8 cellular contexts compared by ENCODE assay signal in the genomic region with DNA sequence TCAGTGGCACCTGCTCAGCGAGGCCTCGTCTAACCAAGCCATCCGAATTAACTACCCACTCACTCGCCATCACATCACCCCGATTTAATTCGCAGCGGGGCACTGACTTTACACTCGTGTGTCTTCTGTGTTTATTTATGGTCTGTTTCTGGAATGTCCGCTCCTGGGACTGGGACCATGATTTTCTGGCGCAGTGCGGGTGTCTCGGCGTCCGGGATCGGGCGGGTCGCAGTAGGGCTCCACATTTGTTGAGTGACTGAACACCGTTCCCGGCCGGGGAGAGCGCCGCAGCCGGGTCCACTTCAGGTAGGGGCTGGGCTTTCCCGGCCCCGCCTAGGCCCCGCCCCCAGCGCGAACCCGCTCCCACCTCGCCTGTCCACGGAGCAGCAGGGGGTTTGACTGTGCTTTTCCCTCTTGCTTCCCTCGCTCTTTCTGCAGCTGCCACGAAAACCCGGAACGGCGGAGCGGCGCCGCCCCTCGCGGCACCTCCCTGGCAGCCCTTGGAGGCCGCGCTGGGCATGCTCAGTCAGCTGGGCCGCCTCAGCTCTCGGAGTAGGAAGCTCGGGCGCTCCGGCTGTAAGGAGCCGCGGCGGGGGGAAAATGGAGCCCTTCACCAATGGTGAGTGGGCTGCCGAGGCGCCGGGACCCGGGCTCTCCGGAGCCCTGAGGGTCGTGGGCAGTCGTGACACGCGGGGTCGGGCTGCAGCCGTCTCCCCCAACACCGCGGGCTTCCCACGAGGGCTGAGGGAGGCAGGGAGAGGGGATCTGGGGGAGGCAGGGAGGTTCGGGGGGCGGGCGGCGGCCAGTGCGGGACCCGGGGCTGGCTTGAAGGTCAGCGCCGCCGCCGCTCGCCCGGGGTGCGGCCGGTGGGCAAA. TPM values are rescaled to one million over a fixed set of nuclear protein-coding genes. Genes with fewer than 3 reads are reported as not detected.
DNase-seq lines count a peak whose midpoint lies in the region; ATAC-seq and TF ChIP-seq lines count a peak whose summit lies in the region.

A gene (plus strand): TSS at position 525 of the 875 bp plus-strand sequence. CDS start 76 bp downstream, at position 601.

- WGBS in thymus = under 1% methylated on average over 79 of the region's 79 CpGs

- H3K36me3 Mint-ChIP-seq in activated naive CD8-positive, alpha-beta T cell treated with anti-CD3 and anti-CD28 coated beads for 36 hours = peaks cover 12% of the 10 kb centered on the region
- H3K36me3 Mint-ChIP-seq in glutamatergic neuron (ENCODE audit: unreplicated experiment) (no peaks in the 10 kb centered on the region), osteocyte (ENCODE audit: unreplicated experiment) (peaks cover 2% of the 10 kb centered on the region)

- peak within 1 kb of the TSS; percentile 94 for H3K27ac ChIP-seq in thymus (ENCODE audit: low read depth)

- peak within 1 kb of the TSS; percentile 78 for H3K4me3 ChIP-seq in GM08714 (ENCODE audit: low read length)
- peak within 1 kb of the TSS; percentile 92 for H3K4me3 ChIP-seq in thymus (ENCODE audit: low read length)

- H3K4me1 Mint-ChIP-seq in activated naive CD8-positive, alpha-beta T cell treated with anti-CD3 and anti-CD28 coated beads for 36 hours = peaks cover 64% of the 10 kb centered on the region
- peaks cover 28% of the 10 kb centered on the region for H3K4me1 Mint-ChIP-seq in glutamatergic neuron (ENCODE audit: low read depth, unreplicated experiment)
- peaks cover 54% of the 10 kb centered on the region for H3K4me1 Mint-ChIP-seq in osteocyte (ENCODE audit: unreplicated experiment)

- H3K27ac Mint-ChIP-seq in activated naive CD8-positive, alpha-beta T cell treated with anti-CD3 and anti-CD28 coated beads for 36 hours = peak within 1 kb of the TSS; percentile 99
- peak within 1 kb of the TSS; percentile 99 for H3K27ac Mint-ChIP-seq in glutamatergic neuron (ENCODE audit: unreplicated experiment)
- peak within 1 kb of the TSS; percentile 97 for H3K27ac Mint-ChIP-seq in osteocyte (ENCODE audit: unreplicated experiment)

- no peak for TF ChIP-seq CTCF in glutamatergic neuron (IDR thresholded peaks at IDR 0.05; ENCODE audit: partially characterized antibody, unreplicated experiment)
- TF ChIP-seq CTCF in osteocyte (IDR thresholded peaks at IDR 0.05) = no peak

- H3K27me3 Mint-ChIP-seq in activated naive CD8-positive, alpha-beta T cell treated with anti-CD3 and anti-CD28 coated beads for 36 hours = no peaks in the 10 kb centered on the region
- peaks cover 13% of the 10 kb centered on the region for H3K27me3 Mint-ChIP-seq in glutamatergic neuron (ENCODE audit: unreplicated experiment)
- H3K27me3 Mint-ChIP-seq in osteocyte (ENCODE audit: unreplicated experiment) = no peaks in the 10 kb centered on the region

- H3K9me3 ChIP-seq in thymus (ENCODE audit: control insufficient read depth) = no peaks in the 10 kb centered on the region

- H3K4me3 Mint-ChIP-seq in activated naive CD8-positive, alpha-beta T cell treated with anti-CD3 and anti-CD28 coated beads for 36 hours = peak within 1 kb of the TSS; percentile 85
- peak within 1 kb of the TSS; percentile 98 for H3K4me3 Mint-ChIP-seq in glutamatergic neuron (ENCODE audit: unreplicated experiment)
- peak within 1 kb of the TSS; percentile 86 for H3K4me3 Mint-ChIP-seq in osteocyte (ENCODE audit: unreplicated experiment)

- no peaks in the 10 kb centered on the region for H3K27me3 ChIP-seq in thymus (ENCODE audit: control insufficient read depth, insufficient read depth)

- H3K4me1 ChIP-seq in thymus (ENCODE audit: control insufficient read depth, insufficient read depth, low read length) = peaks cover 5% of the 10 kb centered on the region

- H3K9me3 Mint-ChIP-seq in activated naive CD8-positive, alpha-beta T cell treated with anti-CD3 and anti-CD28 coated beads for 36 hours = no peaks in the 10 kb centered on the region
- H3K9me3 Mint-ChIP-seq in glutamatergic neuron (ENCODE audit: unreplicated experiment) (peaks cover 10% of the 10 kb centered on the region), osteocyte (ENCODE audit: unreplicated experiment) (no peaks in the 10 kb centered on the region)

- DNase-seq in NCI-H1105 (lab: John Stamatoyannopoulos, UW) (peak; percentile 88), SKM-1 treated with dmso at 0.1 percent for 144 hours (lab: John Stamatoyannopoulos, UW; ENCODE audit: unreplicated experiment) (peak; percentile 96), glutamatergic neuron (peak; percentile 96), osteocyte (ENCODE audit: extremely low spot score, unreplicated experiment) (peak; percentile 99)
- DNase-seq in activated naive CD8-positive, alpha-beta T cell treated with anti-CD3 and anti-CD28 coated beads for 36 hours = peak; percentile 98

- H3K36me3 ChIP-seq in thymus (ENCODE audit: control insufficient read depth, insufficient read depth) = no peaks in the 10 kb centered on the region

- ATAC-seq in HG02623 (IDR thresholded peaks at IDR 0.05; ENCODE audit: unreplicated experiment) = peak; percentile 40

RNA-seq across cellular contexts. Expression of the gene that starts here (rescaled TPM):
- 10 to 100 TPM; 41.4 to 41.5 TPM for total RNA-seq in activated naive CD8-positive, alpha-beta T cell treated with anti-CD3 and anti-CD28 coated beads for 36 hours
- total RNA-seq in glutamatergic neuron (ENCODE audit: unreplicated experiment) (9.3 TPM), osteocyte (40.8 and 44.1 TPM in 2 replicates)
- polyA plus RNA-seq in thymus = 15.8 TPM

Comparison
In these comparisons a context has a peak if more than half of its experiments do, and no peak if none do; other contexts are left out.
1. Peak in every context shown above with its lines: DNase-seq, ATAC-seq, H3K4me3 ChIP-seq and H3K27ac ChIP-seq.